Comparison of ENCODE assay signal across 8 cellular contexts in genomic region chr10:72692897-72693598, GRCh38. TPM values are rescaled to one million over a fixed set of nuclear protein-coding genes. Genes with fewer than 3 reads are reported as not detected.
DNase-seq lines count a peak whose midpoint lies in the region; ATAC-seq and TF ChIP-seq lines count a peak whose summit lies in the region.

No MANE protein-coding gene starts in this region.

- peak overlapping the region; percentile 82 for H3K4me3 ChIP-seq in BE2C (ENCODE audit: low read depth, low read length)
- H3K4me3 ChIP-seq in effector memory CD4-positive, alpha-beta T cell (ENCODE audit: insufficient read depth, low read depth, low read length, poor library complexity, severe bottlenecking) = peak overlapping the region; percentile 85

- H3K27me3 Mint-ChIP-seq in nephron (ENCODE audit: low read depth) = no peaks in the 10 kb centered on the region

- ATAC-seq in GM21528 (IDR thresholded peaks at IDR 0.05; ENCODE audit: low FRiP score, unreplicated experiment) (peak; percentile 16), GM18520 (IDR thresholded peaks at IDR 0.05; ENCODE audit: unreplicated experiment) (no peak)

- no peaks in the 10 kb centered on the region; the same call in none of the 2 replicates for H3K4me1 ChIP-seq in BE2C
- H3K4me1 ChIP-seq in effector memory CD4-positive, alpha-beta T cell (ENCODE audit: control insufficient read depth, insufficient read depth, low read length, poor library complexity, severe bottlenecking) = peaks cover 4% of the 10 kb centered on the region

- DNase-seq in BE2C (no peak), RKO (ENCODE audit: low spot score) (peak; percentile 31), AG20443 (ENCODE audit: low spot score) (no peak), epidermal melanocyte (ENCODE audit: insufficient read length, low spot score) (no peak)
- no peak for DNase-seq in effector memory CD4-positive, alpha-beta T cell

- H3K4me1 Mint-ChIP-seq in nephron = peaks cover 56% of the 10 kb centered on the region

- H3K27ac Mint-ChIP-seq in nephron = peak overlapping the region; percentile 9 to 45 (median 43)

- no peaks in the 10 kb centered on the region for H3K36me3 ChIP-seq in BE2C
- no peaks in the 10 kb centered on the region for H3K36me3 ChIP-seq in effector memory CD4-positive, alpha-beta T cell (ENCODE audit: control insufficient read depth, insufficient read depth, low read length)

- TF ChIP-seq CTCF in BE2C (IDR thresholded peaks at IDR 0.05; ENCODE audit: low read depth, low read length) = no peak
- no peak for TF ChIP-seq CTCF in nephron (IDR thresholded peaks at IDR 0.05; ENCODE audit: unreplicated experiment in 3 of 3)

- no peaks in the 10 kb centered on the region for H3K36me3 Mint-ChIP-seq in nephron (ENCODE audit: low read depth)

- no peaks in the 10 kb centered on the region for H3K9me3 ChIP-seq in BE2C
- H3K9me3 ChIP-seq in effector memory CD4-positive, alpha-beta T cell (ENCODE audit: control insufficient read depth, low read length) = no peaks in the 10 kb centered on the region

- H3K27me3 ChIP-seq in BE2C = no peaks in the 10 kb centered on the region
- H3K27me3 ChIP-seq in effector memory CD4-positive, alpha-beta T cell (replicated peaks; ENCODE audit: control insufficient read depth, insufficient read depth, low read length, poor library complexity, severe bottlenecking) = no peaks in the 10 kb centered on the region

- H3K4me3 Mint-ChIP-seq in nephron = peak overlapping the region; percentile 85 to 95 (median 91)

- H3K27ac ChIP-seq in effector memory CD4-positive, alpha-beta T cell (ENCODE audit: insufficient read depth, low read length, poor library complexity, severe bottlenecking) = peak overlapping the region; percentile 49

- H3K9me3 Mint-ChIP-seq in nephron = no peaks in the 10 kb centered on the region

RNA-seq across cellular contexts. Expression of gene MCU, which starts 1.1 kb away (rescaled TPM):
- polyA plus RNA-seq in BE2C (2012; ENCODE audit: insufficient read depth, insufficient read length, low read depth) = 15.3 TPM
